Comparison of ENCODE assay signal across 11 cellular contexts in genomic region chr13:99419591-99420243, GRCh38.
DNase-seq lines count a peak whose midpoint lies in the region; ATAC-seq and TF ChIP-seq lines count a peak whose summit lies in the region.
"Had no signal": no experiment of that assay in that cellular context is flagged by ENCODE, and none has a peak within 500 bp of the region (broad histone marks: within the 10 kb centered on the region; RNA-seq: fewer than 3 reads in every experiment).

No MANE protein-coding gene starts in this region.

- H3K36me3 ChIP-seq in MM.1S (replicated peaks; ENCODE audit: insufficient read depth, low read length), result no peaks in the 10 kb centered on the region
- no peaks in the 10 kb centered on the region for H3K36me3 ChIP-seq in mucosa of descending colon (ENCODE audit: low read depth)

- TF ChIP-seq CTCF in MM.1S (IDR thresholded peaks at IDR 0.05; ENCODE audit: low read length), result no peak
- TF ChIP-seq CTCF in mucosa of descending colon (IDR thresholded peaks at IDR 0.05), result no peak

- H3K9ac ChIP-seq in MM.1S (ENCODE audit: low read length), result no peak overlapping the region

- H3K27me3 ChIP-seq in MM.1S (replicated peaks; ENCODE audit: insufficient read depth, low read length), result peaks cover 84% of the 10 kb centered on the region

- no peak overlapping the region for H3K27ac ChIP-seq in MM.1S (ENCODE audit: low read length)
- H3K27ac ChIP-seq: RWPE1 had no signal

- H3K27me3 Mint-ChIP-seq in activated naive CD8-positive, alpha-beta T cell treated with anti-CD3 and anti-CD28 coated beads for 36 hours, result no peaks in the 10 kb centered on the region

- peak overlapping the region; percentile 30; the same call in 1 of the 2 replicates for H3K4me3 ChIP-seq in MM.1S (ENCODE audit: low read length)
- H3K4me3 ChIP-seq in mucosa of descending colon, result no peak overlapping the region

- ATAC-seq in stimulated activated effector memory CD8-positive, alpha-beta T cell treated with anti-CD3 and anti-CD28 coated beads, Interleukin-12 subunit alpha, Interleukin-12 subunit beta, amount 100 ng/mL, for 72 hours, result no peak
- ATAC-seq in mucosa of descending colon (no peak), GM18873 (IDR thresholded peaks at IDR 0.05; ENCODE audit: low FRiP score, unreplicated experiment) (no peak)

- H3F3A ChIP-seq in MM.1S (ENCODE audit: insufficient read depth, low read length), result peaks cover 15% of the 10 kb centered on the region

- peaks cover 12% of the 10 kb centered on the region for H3K4me1 ChIP-seq in MM.1S (ENCODE audit: low read length)
- H3K4me1 ChIP-seq in mucosa of descending colon (ENCODE audit: low read depth), result no peaks in the 10 kb centered on the region

- no peaks in the 10 kb centered on the region for H3K79me2 ChIP-seq in MM.1S (ENCODE audit: low read length)

- no peak overlapping the region for H2AFZ ChIP-seq in MM.1S (ENCODE audit: low read length)

- peak overlapping the region; percentile 88 for H3K27ac Mint-ChIP-seq in activated naive CD8-positive, alpha-beta T cell treated with anti-CD3 and anti-CD28 coated beads for 36 hours
- H3K27ac Mint-ChIP-seq in stimulated activated effector memory CD8-positive, alpha-beta T cell treated with anti-CD3 and anti-CD28 coated beads, Interleukin-12 subunit alpha, Interleukin-12 subunit beta, amount 100 ng/mL, for 72 hours, result peak overlapping the region; percentile 76

- peaks cover 9% of the 10 kb centered on the region for H3K36me3 Mint-ChIP-seq in activated naive CD8-positive, alpha-beta T cell treated with anti-CD3 and anti-CD28 coated beads for 36 hours
- peaks cover 5% of the 10 kb centered on the region for H3K36me3 Mint-ChIP-seq in stimulated activated effector memory CD8-positive, alpha-beta T cell treated with anti-CD3 and anti-CD28 coated beads, Interleukin-12 subunit alpha, Interleukin-12 subunit beta, amount 100 ng/mL, for 72 hours

- H3K4me2 ChIP-seq in MM.1S (ENCODE audit: low read depth, low read length), result peak overlapping the region; percentile 88

- H3K9me2 ChIP-seq in MM.1S (replicated peaks; ENCODE audit: insufficient read depth, low read length), result no peaks in the 10 kb centered on the region

- peaks cover 1% of the 10 kb centered on the region for H3K9me3 Mint-ChIP-seq in activated naive CD8-positive, alpha-beta T cell treated with anti-CD3 and anti-CD28 coated beads for 36 hours
- H3K9me3 Mint-ChIP-seq in stimulated activated effector memory CD8-positive, alpha-beta T cell treated with anti-CD3 and anti-CD28 coated beads, Interleukin-12 subunit alpha, Interleukin-12 subunit beta, amount 100 ng/mL, for 72 hours, result no peaks in the 10 kb centered on the region

- H3K4me3 Mint-ChIP-seq in activated naive CD8-positive, alpha-beta T cell treated with anti-CD3 and anti-CD28 coated beads for 36 hours, result peak overlapping the region; percentile 76
- H3K4me3 Mint-ChIP-seq in stimulated activated effector memory CD8-positive, alpha-beta T cell treated with anti-CD3 and anti-CD28 coated beads, Interleukin-12 subunit alpha, Interleukin-12 subunit beta, amount 100 ng/mL, for 72 hours, result peak overlapping the region; percentile 50

- H3K9me3 ChIP-seq in MM.1S (replicated peaks; ENCODE audit: insufficient read depth, low read length) (no peaks in the 10 kb centered on the region), mucosa of descending colon (no peaks in the 10 kb centered on the region)

- intact Hi-C loops in mucosa of descending colon (cut with DNase I, micrococcal nuclease), result loop anchor here in 1 of 2 donors (5.0 kb wide), 1 partner anchor 32 kb away; no protein-coding TSS in a partner anchor

- H3K4me1 Mint-ChIP-seq in activated naive CD8-positive, alpha-beta T cell treated with anti-CD3 and anti-CD28 coated beads for 36 hours, result peaks cover 77% of the 10 kb centered on the region
- H3K4me1 Mint-ChIP-seq in stimulated activated effector memory CD8-positive, alpha-beta T cell treated with anti-CD3 and anti-CD28 coated beads, Interleukin-12 subunit alpha, Interleukin-12 subunit beta, amount 100 ng/mL, for 72 hours, result peaks cover 41% of the 10 kb centered on the region

- peaks cover 4% of the 10 kb centered on the region; the same call in 1 of the 2 replicates for H4K20me1 ChIP-seq in MM.1S (ENCODE audit: insufficient read depth, low read length)

- peak; percentile 63 for DNase-seq in activated CD8-positive, alpha-beta memory T cell treated with anti-CD3 and anti-CD28 coated beads for 24 hours
- DNase-seq in activated CD8-positive, alpha-beta memory T cell treated with anti-CD3 and anti-CD28 coated beads, Interleukin-2, amount 50 U/mL, for 4 hours, result no peak
- DNase-seq in MM.1S (no peak), mucosa of descending colon (no peak)
- no peak for DNase-seq in activated naive CD8-positive, alpha-beta T cell treated with anti-CD3 and anti-CD28 coated beads for 36 hours
- DNase-seq in stimulated activated effector memory CD8-positive, alpha-beta T cell treated with anti-CD3 and anti-CD28 coated beads, Interleukin-12 subunit alpha, Interleukin-12 subunit beta, amount 100 ng/mL, for 72 hours (ENCODE audit: low spot score in 2 of 2), result no peak
- DNase-seq in NK-92 treated with Interleukin-12 subunit alpha and Interleukin-12 subunit beta, amount 100 ng/mL, for 24 hours (lab: John Stamatoyannopoulos, UW), result no peak
- DNase-seq: DMS153, NCI-H524 had no signal
